ENCODE assay signal across 8 cellular contexts in the genomic region with DNA sequence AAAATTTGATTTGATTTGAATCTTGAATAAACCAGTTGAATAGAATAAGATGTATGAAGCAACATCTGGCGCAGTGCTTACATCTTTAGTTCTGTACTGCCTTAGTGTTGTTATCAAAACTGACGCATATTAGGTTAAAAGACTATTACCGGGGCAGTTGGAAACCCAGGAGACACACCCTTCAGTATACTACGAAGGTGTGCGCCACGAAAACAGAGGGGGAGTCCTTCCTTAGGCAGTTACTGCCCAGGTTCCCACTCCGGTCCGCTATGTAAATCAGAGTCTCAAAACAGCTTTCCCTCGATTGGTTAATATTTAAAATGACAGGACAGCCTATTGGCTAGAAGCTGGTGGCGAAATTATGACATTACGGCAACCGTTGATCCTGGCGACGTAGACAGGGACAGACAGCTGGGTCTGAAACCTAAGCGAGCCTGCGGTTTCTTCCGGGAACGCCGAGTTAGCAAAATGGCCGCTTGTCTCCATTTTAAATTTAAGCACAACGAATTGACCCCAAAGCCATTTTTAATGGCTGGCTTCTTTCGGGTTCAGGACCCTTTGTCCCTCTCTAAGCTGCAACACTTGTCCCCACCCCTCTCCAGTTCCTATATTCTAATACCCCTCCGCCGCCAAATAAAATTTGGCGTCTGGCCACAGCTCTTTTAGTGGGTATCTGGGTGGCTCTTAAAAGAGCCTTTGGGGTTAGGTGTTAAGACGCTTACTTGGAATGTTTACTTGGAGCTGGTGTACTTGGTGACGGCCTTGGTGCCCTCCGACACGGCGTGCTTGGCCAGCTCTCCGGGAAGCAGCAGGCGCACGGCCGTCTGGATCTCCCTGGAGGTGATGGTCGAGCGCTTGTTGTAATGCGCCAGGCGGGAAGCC.
A peak's percentile ranks its signal among the peaks of the same experiment; 100 is the strongest.
DNase-seq lines count a peak whose midpoint lies in the region; ATAC-seq and TF ChIP-seq lines count a peak whose summit lies in the region.

No MANE protein-coding gene starts in this region.

- peak; percentile 89 for TF ChIP-seq POLR2A in GM18951 (IDR thresholded peaks at IDR 0.05; ENCODE audit: extremely low read depth, insufficient read depth, insufficient read length)

- in situ Hi-C loops in GM18951 (cut with MboI; ENCODE audit: low sequenced_read_pairs, unreplicated experiment), result no loop called here

- peak; percentile 44 for ATAC-seq in HG03196 (IDR thresholded peaks at IDR 0.05; ENCODE audit: unreplicated experiment)

- DNase-seq in AG08396 (ENCODE audit: low spot score), result peak; percentile 78
- DNase-seq in NCI-H345 (lab: John Stamatoyannopoulos, UW), result peak; percentile 99
- DNase-seq in activated CD4-positive, CD25-positive, alpha-beta regulatory T cell (lab: John Stamatoyannopoulos, UW), result peak; percentile 81 to 89 (median 84)
- peak; percentile 97 for DNase-seq in central memory CD4-positive, alpha-beta T cell
- DNase-seq in inferior parietal cortex (ENCODE audit: extremely low spot score), result peak; percentile 100
- peak; percentile 89 for DNase-seq in smooth muscle cell of the brain vasculature (ENCODE audit: low read depth, low spot score)

Comparison
In these comparisons a context has a peak if more than half of its experiments do, and no peak if none do; other contexts are left out.
1. Peak in every context shown above with its lines: DNase-seq and ATAC-seq.